In genomic region chr18:55319517-55319905, GRCh38 we compare ENCODE assay signal across 10 cellular contexts.
A peak's percentile ranks its signal among the peaks of the same experiment; 100 is the strongest.
DNase-seq lines count a peak whose midpoint lies in the region; ATAC-seq and TF ChIP-seq lines count a peak whose summit lies in the region.
"Had no signal": no experiment of that assay in that cellular context is flagged by ENCODE, and none has a peak within 500 bp of the region (broad histone marks: within the 10 kb centered on the region; RNA-seq: fewer than 3 reads in every experiment).

No MANE protein-coding gene starts in this region.

- H3K9me3 Mint-ChIP-seq in endothelial cell (ENCODE audit: unreplicated experiment): no peaks in the 10 kb centered on the region
- H3K9me3 Mint-ChIP-seq in CD8-positive, alpha-beta T cell: no peaks in the 10 kb centered on the region

- H3K4me1 ChIP-seq in BLaER1 (peaks cover 76% of the 10 kb centered on the region), MM.1S (ENCODE audit: low read length) (peaks cover 12% of the 10 kb centered on the region), rectal smooth muscle tissue (ENCODE audit: control insufficient read depth, insufficient read depth, low read length) (peaks cover 4% of the 10 kb centered on the region)
- peaks cover 4% of the 10 kb centered on the region for H3K4me1 ChIP-seq in CD8-positive, alpha-beta T cell (ENCODE audit: insufficient read depth, low read length)

- H3K9ac ChIP-seq in BLaER1: peak overlapping the region; percentile 37
- peak overlapping the region; percentile 84 for H3K9ac ChIP-seq in MM.1S (ENCODE audit: low read length)
- no peak overlapping the region for H3K9ac ChIP-seq in rectal smooth muscle tissue (ENCODE audit: low read length)

- peaks cover 6% of the 10 kb centered on the region; the same call in 1 of the 2 replicates for H3K36me3 ChIP-seq in BLaER1
- no peaks in the 10 kb centered on the region for H3K36me3 ChIP-seq in MM.1S (replicated peaks; ENCODE audit: insufficient read depth, low read length)
- H3K36me3 ChIP-seq in rectal smooth muscle tissue (ENCODE audit: control insufficient read depth, insufficient read depth, low read length): no peaks in the 10 kb centered on the region
- H3K36me3 ChIP-seq in CD8-positive, alpha-beta T cell (ENCODE audit: insufficient read depth, low read length): no peaks in the 10 kb centered on the region

- POLR2A ChIA-PET in CD8-positive, alpha-beta T cell (lab: Charles Lee): no interaction called here

- TF ChIP-seq CTCF in MM.1S (IDR thresholded peaks at IDR 0.05; ENCODE audit: low read length): no peak
- TF ChIP-seq CTCF in endothelial cell (IDR thresholded peaks at IDR 0.05; ENCODE audit: unreplicated experiment): no peak
- no peak for TF ChIP-seq CTCF in CD8-positive, alpha-beta T cell (IDR thresholded peaks at IDR 0.05)
- no peak for TF ChIP-seq CTCF in GM13977 (IDR thresholded peaks at IDR 0.05; ENCODE audit: extremely low read depth, insufficient read depth, missing control alignments)

- H2AFZ ChIP-seq in MM.1S (ENCODE audit: low read length): no peak overlapping the region

- H3K4me3 ChIP-seq in BLaER1 (peak overlapping the region; percentile 69), MM.1S (ENCODE audit: low read length) (peak overlapping the region; percentile 71), rectal smooth muscle tissue (ENCODE audit: low read length) (peak overlapping the region; percentile 79)
- no peak overlapping the region for H3K4me3 ChIP-seq in CD8-positive, alpha-beta T cell (ENCODE audit: low read depth, low read length)

- CTCF ChIA-PET in CD8-positive, alpha-beta T cell (lab: Charles Lee): no interaction called here

- H3K36me3 Mint-ChIP-seq in endothelial cell (ENCODE audit: low read depth, unreplicated experiment): no peaks in the 10 kb centered on the region
- no peaks in the 10 kb centered on the region for H3K36me3 Mint-ChIP-seq in CD8-positive, alpha-beta T cell

- H3K27ac ChIP-seq in BLaER1: peak overlapping the region; percentile 76
- peak overlapping the region; percentile 93; the same call in 1 of the 2 replicates for H3K27ac ChIP-seq in MM.1S (ENCODE audit: low read length)
- peak overlapping the region; percentile 88 for H3K27ac ChIP-seq in rectal smooth muscle tissue (ENCODE audit: low read depth, low read length)
- no peak overlapping the region for H3K27ac ChIP-seq in CD8-positive, alpha-beta T cell (ENCODE audit: low read depth, low read length)

- peaks cover 82% of the 10 kb centered on the region for H3K79me2 ChIP-seq in MM.1S (ENCODE audit: low read length)

- intact Hi-C loops in CD8-positive, alpha-beta T cell (cut with DNase I, micrococcal nuclease): no loop called here

- in situ Hi-C loops in GM13977 (cut with MboI; ENCODE audit: low pct_unique_long_range_greater_than_20kb, low sequenced_read_pairs, unreplicated experiment): loop anchor here (10.0 to 25.0 kb wide), 2 partner anchors 75 to 1057 kb away; partner anchors contain the start of gene POLI

- ATAC-seq in CD8-positive, alpha-beta T cell: no peak
- no peak for ATAC-seq in HG02970 (IDR thresholded peaks at IDR 0.05; ENCODE audit: low FRiP score, unreplicated experiment)
- ATAC-seq: Panc1; stimulated activated naive CD8-positive, alpha-beta T cell treated with anti-CD3 and anti-CD28 coated beads, Interleukin-15, Interleukin-2, amounts not matched to agents 100 U/mL and 50 U/mL, for 24 hours had no signal

- H3K4me3 Mint-ChIP-seq in endothelial cell (ENCODE audit: unreplicated experiment): peak overlapping the region; percentile 22
- no peak overlapping the region for H3K4me3 Mint-ChIP-seq in CD8-positive, alpha-beta T cell

- H3K27me3 Mint-ChIP-seq in endothelial cell (ENCODE audit: unreplicated experiment): peaks cover 1% of the 10 kb centered on the region
- peaks cover 25% of the 10 kb centered on the region for H3K27me3 Mint-ChIP-seq in CD8-positive, alpha-beta T cell (ENCODE audit: low read depth)

- H3K4me2 ChIP-seq in BLaER1 (peak overlapping the region; percentile 81), MM.1S (ENCODE audit: low read depth, low read length) (peak overlapping the region; percentile 90)

- no peaks in the 10 kb centered on the region for H3K9me3 ChIP-seq in BLaER1
- no peaks in the 10 kb centered on the region for H3K9me3 ChIP-seq in MM.1S (replicated peaks; ENCODE audit: insufficient read depth, low read length)
- H3K9me3 ChIP-seq in CD8-positive, alpha-beta T cell (ENCODE audit: low read length): no peaks in the 10 kb centered on the region

- H4K20me1 ChIP-seq in BLaER1 (peaks cover 100% of the 10 kb centered on the region), MM.1S (ENCODE audit: insufficient read depth, low read length) (no peaks in the 10 kb centered on the region)

- H3K27me3 ChIP-seq in BLaER1 (no peaks in the 10 kb centered on the region), MM.1S (replicated peaks; ENCODE audit: insufficient read depth, low read length) (no peaks in the 10 kb centered on the region), rectal smooth muscle tissue (ENCODE audit: control insufficient read depth, insufficient read depth, low read length) (no peaks in the 10 kb centered on the region)
- peaks cover 2% of the 10 kb centered on the region for H3K27me3 ChIP-seq in CD8-positive, alpha-beta T cell (ENCODE audit: insufficient read depth, low read length)

- no peaks in the 10 kb centered on the region for H3K9me2 ChIP-seq in MM.1S (replicated peaks; ENCODE audit: insufficient read depth, low read length)

- DNase-seq in MM.1S (no peak), endothelial cell (ENCODE audit: low spot score) (no peak), UCSD-AML1 (lab: John Stamatoyannopoulos, UW; ENCODE audit: unreplicated experiment) (no peak), GM13977 (ENCODE audit: low spot score) (no peak)
- DNase-seq in CD8-positive, alpha-beta T cell: no peak
- DNase-seq: stimulated activated naive CD8-positive, alpha-beta T cell treated with anti-CD3 and anti-CD28 coated beads, Interleukin-15, Interleukin-2, amounts not matched to agents 100 U/mL and 50 U/mL, for 24 hours had no signal

- peaks cover 69% of the 10 kb centered on the region for H3K4me1 Mint-ChIP-seq in endothelial cell (ENCODE audit: unreplicated experiment)
- H3K4me1 Mint-ChIP-seq in CD8-positive, alpha-beta T cell (ENCODE audit: low read depth): peaks cover 14% of the 10 kb centered on the region

- peaks cover 27% of the 10 kb centered on the region for H3F3A ChIP-seq in MM.1S (ENCODE audit: insufficient read depth, low read length)

- H3K27ac Mint-ChIP-seq in endothelial cell (ENCODE audit: unreplicated experiment): peak overlapping the region; percentile 72
- no peak overlapping the region for H3K27ac Mint-ChIP-seq in CD8-positive, alpha-beta T cell
